In the genomic region with DNA sequence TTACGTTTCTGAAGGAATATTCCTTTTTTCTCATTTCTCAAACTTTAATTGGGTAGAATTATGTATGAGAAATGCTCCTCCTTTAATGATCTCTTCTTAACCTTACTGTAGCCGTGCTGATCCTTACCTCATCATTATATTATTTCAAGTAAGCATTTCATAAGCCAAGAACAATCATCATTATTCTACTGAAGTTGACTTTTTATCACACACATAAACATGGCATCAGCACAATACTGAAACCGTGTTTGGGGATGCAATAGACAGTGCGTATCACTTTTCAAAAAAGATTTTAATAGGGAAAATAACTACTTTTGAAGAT, we compare ENCODE assay signal across 23 cellular contexts.
A peak's percentile ranks its signal among the peaks of the same experiment; 100 is the strongest.
DNase-seq lines count a peak whose midpoint lies in the region; ATAC-seq, FAIRE-seq and TF ChIP-seq lines count a peak whose summit lies in the region.
"Had no signal": no experiment of that assay in that cellular context is flagged by ENCODE, and none has a peak within 500 bp of the region (broad histone marks: within the 10 kb centered on the region; RNA-seq: fewer than 3 reads in every experiment).

No MANE protein-coding gene starts in this region.

- no peak for FAIRE-seq in HepG2 (lab: Jason Lieb, UNC)
- FAIRE-seq: endothelial cell of umbilical vein, GM18507 had no signal

- H3K79me2 ChIP-seq in HepG2 (ENCODE audit: insufficient read depth, low read length), result no peaks in the 10 kb centered on the region

- H4K91ac ChIP-seq in mesenchymal stem cell (ENCODE audit: low read length), result no peak overlapping the region

- H2AFZ ChIP-seq in HepG2 (ENCODE audit: low read length) (no peak overlapping the region), mesenchymal stem cell (ENCODE audit: low read depth, low read length) (no peak overlapping the region)

- ATAC-seq in HepG2 (no peak), left lobe of liver (no peak)
- ATAC-seq: activated T-cell treated with anti-CD3 and anti-CD28 coated beads, Interleukin-2, amount 50 U/mL, for 4 hours; foreskin keratinocyte had no signal

- no peak overlapping the region for H4K8ac ChIP-seq in mesenchymal stem cell (ENCODE audit: low read length)

- no peak overlapping the region for H2BK15ac ChIP-seq in mesenchymal stem cell (ENCODE audit: low read depth, poor library complexity, severe bottlenecking)

- no peak overlapping the region for H3K14ac ChIP-seq in mesenchymal stem cell (ENCODE audit: low read length in 2 of 2)

- H4K20me1 ChIP-seq in HepG2 (ENCODE audit: insufficient read depth, low read length), result no peaks in the 10 kb centered on the region

- H3K4me3 ChIP-seq in liver (ENCODE audit: low read depth in 1 of 3, low read length in 3 of 3) (no peak overlapping the region), HepG2 (replicated peaks in 1 of 3; ENCODE audit: insufficient read depth in 1 of 3, low read depth in 2 of 3, low read length in 3 of 3) (no peak overlapping the region), coronary artery (peak overlapping the region; percentile 33), mesenchymal stem cell (ENCODE audit: insufficient read depth in 1 of 2, low read depth in 1 of 2, low read length in 2 of 2) (peak overlapping the region in 1 of 2 experiments; percentile 1), uterus (no peak overlapping the region)
- H3K4me3 ChIP-seq: BLaER1 had no signal

- DNase-seq in HepG2 (ENCODE audit: low spot score) (no peak), coronary artery (ENCODE audit: low spot score) (no peak), mesenchymal stem cell (no peak), uterus (no peak), left lobe of liver (ENCODE audit: low spot score) (no peak), SKM-1 treated with dmso at 0.1 percent for 144 hours (lab: John Stamatoyannopoulos, UW; ENCODE audit: unreplicated experiment) (no peak), NCI-H2227 (lab: John Stamatoyannopoulos, UW; ENCODE audit: unreplicated experiment) (no peak)
- DNase-seq: activated CD4-positive, alpha-beta T cell treated with anti-CD3 and anti-CD28 coated beads for 4 hours; activated naive CD4-positive, alpha-beta T cell; activated T-cell treated with anti-CD3 and anti-CD28 coated beads, Interleukin-2, amount 50 U/mL, for 4 hours; DMS79 treated with DMSO at 0.1 percent for 48 hours; foreskin keratinocyte; hippocampal formation; islet precursor cell; Kasumi-1; NCI-H1694 treated with DMSO at 0.1 percent for 48 hours; NCI-H69; small intestine had no signal

- no TSS peak for BruUV-seq in HepG2 (replicated peaks; lab: Mats Ljungman, UMichigan)

- no peak overlapping the region for H3K4ac ChIP-seq in mesenchymal stem cell (ENCODE audit: low read depth in 1 of 2, low read length in 2 of 2)

- no peak overlapping the region for H3K18ac ChIP-seq in mesenchymal stem cell (ENCODE audit: low read depth in 1 of 2, low read length in 2 of 2)

- no peak for TF ChIP-seq EP300 in HepG2 (IDR thresholded peaks at IDR 0.05; ENCODE audit: low read depth in 2 of 2, low read length in 2 of 2)
- TF ChIP-seq EP300 in HepG2 (CRISPR knock-in tag; IDR thresholded peaks at IDR 0.05; ENCODE audit: borderline replicate concordance), result no peak

- no peaks in the 10 kb centered on the region for H3K27me3 ChIP-seq in liver (ENCODE audit: control insufficient read depth in 4 of 4, insufficient read depth in 4 of 4, low read length in 3 of 4)
- H3K27me3 ChIP-seq in HepG2 (ENCODE audit: control insufficient read depth in 1 of 2, insufficient read depth in 2 of 2, low read length in 2 of 2), result no peaks in the 10 kb centered on the region
- no peaks in the 10 kb centered on the region for H3K27me3 ChIP-seq in mesenchymal stem cell (ENCODE audit: control insufficient read depth in 1 of 2, insufficient read depth in 1 of 2, low read length in 2 of 2)
- H3K27me3 ChIP-seq in uterus, result no peaks in the 10 kb centered on the region
- H3K27me3 ChIP-seq: BLaER1, foreskin keratinocyte had no signal

- CTCF ChIA-PET in HepG2 (lab: Yijun Ruan, JAX; ENCODE audit: low intra/inter-chr PET ratio, low total read pairs), result no interaction called here

- peaks cover 19% of the 10 kb centered on the region for H3K79me1 ChIP-seq in mesenchymal stem cell (replicated peaks; ENCODE audit: low read length, poor library complexity, severe bottlenecking)

- H3K9me3 ChIP-seq in liver (ENCODE audit: control insufficient read depth in 4 of 4, low read length in 3 of 4), result no peaks in the 10 kb centered on the region
- no peaks in the 10 kb centered on the region for H3K9me3 ChIP-seq in HepG2 (ENCODE audit: low read length)
- H3K9me3 ChIP-seq in mesenchymal stem cell (ENCODE audit: control insufficient read depth, low read length), result no peaks in the 10 kb centered on the region
- no peaks in the 10 kb centered on the region for H3K9me3 ChIP-seq in uterus
- H3K9me3 ChIP-seq: BLaER1 had no signal

- WGBS in liver, result 44% methylated on average over 4 of the region's 4 CpGs
- 65% methylated on average over 4 of the region's 4 CpGs for WGBS in HepG2 (ENCODE audit: low lambda C conversion rate)
- WGBS in mesenchymal stem cell, result 56% methylated on average over 3 of the region's 4 CpGs

- TF ChIP-seq POLR2A in HepG2 (IDR thresholded peaks at IDR 0.05; ENCODE audit: insufficient read depth in 1 of 2, low read depth in 2 of 2, low read length in 2 of 2) (no peak), uterus (IDR thresholded peaks at IDR 0.05) (no peak)

- no peak overlapping the region for H2BK120ac ChIP-seq in mesenchymal stem cell (ENCODE audit: low read depth, low read length)

- TF ChIP-seq RAD21 in liver (IDR thresholded peaks at IDR 0.05) (no peak), HepG2 (CRISPR knock-in tag; IDR thresholded peaks at IDR 0.05) (no peak)

- intact Hi-C loops in HepG2 (cut with micrococcal nuclease; ENCODE audit: unreplicated experiment), result no loop called here
- intact Hi-C loops in uterus (cut with DNase I; ENCODE audit: low total_unique reads), result no loop called here

- H3K4me2 ChIP-seq in HepG2 (ENCODE audit: low read depth, low read length) (no peak overlapping the region), mesenchymal stem cell (ENCODE audit: low read length, poor library complexity, severe bottlenecking) (no peak overlapping the region)
- H3K4me2 ChIP-seq: BLaER1 had no signal

- no peak overlapping the region for H2AK5ac ChIP-seq in mesenchymal stem cell (ENCODE audit: low read length, severe bottlenecking)

- POLR2A ChIA-PET in HepG2 (lab: Yijun Ruan, JAX), result no interaction called here

- H2BK12ac ChIP-seq in mesenchymal stem cell (ENCODE audit: low read length in 2 of 2), result no peak overlapping the region

- H3K36me3 ChIP-seq in liver (ENCODE audit: control insufficient read depth in 4 of 4, insufficient read depth in 3 of 4, low read depth in 1 of 4, low read length in 3 of 4), result no peaks in the 10 kb centered on the region
- no peaks in the 10 kb centered on the region for H3K36me3 ChIP-seq in HepG2 (replicated peaks in 1 of 2; ENCODE audit: control insufficient read depth in 1 of 2, insufficient read depth in 2 of 2, low read length in 2 of 2)
- no peaks in the 10 kb centered on the region for H3K36me3 ChIP-seq in mesenchymal stem cell (ENCODE audit: control insufficient read depth in 1 of 2, insufficient read depth in 2 of 2, low read depth in 1 of 2, low read length in 2 of 2)
- H3K36me3 ChIP-seq in uterus, result no peaks in the 10 kb centered on the region
- H3K36me3 ChIP-seq: BLaER1 had no signal

- no peak overlapping the region for H3K23ac ChIP-seq in mesenchymal stem cell (ENCODE audit: low read length in 2 of 2)

- H3K4me1 ChIP-seq in liver (ENCODE audit: control insufficient read depth in 4 of 4, insufficient read depth in 4 of 4, low read length in 3 of 4) (peaks cover 3 to 42% (median 26%) of the 10 kb centered on the region in 4 donors), HepG2 (ENCODE audit: insufficient read depth, low read length) (peaks cover 8% of the 10 kb centered on the region), mesenchymal stem cell (ENCODE audit: control insufficient read depth, insufficient read depth, low read depth, low read length) (peaks cover 3% of the 10 kb centered on the region), uterus (no peaks in the 10 kb centered on the region)
- H3K4me1 ChIP-seq: BLaER1 had no signal

- TF ChIP-seq CTCF in liver (IDR thresholded peaks at IDR 0.05; ENCODE audit: low read depth, low read length, missing input control) (no peak), HepG2 (CRISPR knock-in tag; IDR thresholded peaks at IDR 0.05) (no peak), coronary artery (IDR thresholded peaks at IDR 0.05) (no peak), uterus (IDR thresholded peaks at IDR 0.05) (no peak)

- H3K9ac ChIP-seq in liver (ENCODE audit: low read depth in 1 of 2, low read length in 2 of 2), result peak overlapping the region in 1 of 2 donors; percentile 56
- no peak overlapping the region for H3K9ac ChIP-seq in HepG2 (ENCODE audit: insufficient read depth, low read depth, low read length)
- H3K9ac ChIP-seq in mesenchymal stem cell (ENCODE audit: low read length), result peak overlapping the region; percentile 66
- H3K9ac ChIP-seq: BLaER1 had no signal

- in situ Hi-C loops in HepG2 (cut with HindIII; ENCODE audit: extremely low pct_ligation_motif_present, low pct_unique_long_range_greater_than_20kb), result loop anchor here (5.0 to 10.0 kb wide), 2 partner anchors 165 to 273 kb away; a partner anchor contains a TSS

- H3K27ac ChIP-seq in liver (ENCODE audit: low read depth in 1 of 2, low read length in 2 of 2) (peak overlapping the region; percentile 82 to 86), HepG2 (ENCODE audit: extremely low read length, insufficient read depth, low read length) (no peak overlapping the region), coronary artery (no peak overlapping the region), mesenchymal stem cell (ENCODE audit: low read length, poor library complexity, severe bottlenecking) (no peak overlapping the region), uterus (peak overlapping the region; percentile 16 to 71)
- H3K27ac ChIP-seq: BLaER1, foreskin keratinocyte, SK-N-MC had no signal

- no peak overlapping the region for H2BK5ac ChIP-seq in mesenchymal stem cell (ENCODE audit: low read depth, low read length, poor library complexity, severe bottlenecking)

TF ChIP-seq in liver, 16 proteins besides CTCF, POLR2A, EP300 and RAD21 (continues in another document):
- TF ChIP-seq JUND (IDR thresholded peaks at IDR 0.05), result no peak
- TF ChIP-seq NR2F2 (IDR thresholded peaks at IDR 0.05), result no peak
- no peak for TF ChIP-seq FOXA2 (IDR thresholded peaks at IDR 0.05)

Comparison
In these comparisons a context has a peak if more than half of its experiments do, and no peak if none do; other contexts are left out.
1. H3K27ac ChIP-seq: peak in liver (2 of 2) and uterus (2 of 2); none in HepG2 (single experiment), coronary artery (0 of 2) and mesenchymal stem cell (single experiment).